In genomic region chr22:33888821-33889220, GRCh38 we compare ENCODE assay signal across 18 cellular contexts. TPM values are rescaled to one million over a fixed set of nuclear protein-coding genes. Genes with fewer than 3 reads are reported as not detected.
"Had no signal": no experiment of that assay in that cellular context is flagged by ENCODE, and none has a peak within 500 bp of the region (broad histone marks: within the 10 kb centered on the region; RNA-seq: fewer than 3 reads in every experiment).

No MANE protein-coding gene starts in this region.

- H3K36me3 ChIP-seq: esophagus squamous epithelium, gastroesophageal sphincter, left ventricle myocardium inferior, lower lobe of right lung, spleen had no signal

- H3K9me3 ChIP-seq: esophagus squamous epithelium, gastroesophageal sphincter, left ventricle myocardium inferior, lower lobe of right lung, spleen had no signal

- H3K27me3 Mint-ChIP-seq: dendritic cell treated with granulocyte-macrophage colony-stimulating factor and Interleukin-4, amounts not matched to agents 40 ng/mL and 50 ng/mL, for 4 days had no signal

- H3K9me3 Mint-ChIP-seq: neural crest cell had no signal

- ATAC-seq: gastroesophageal sphincter; lower lobe of right lung; naive thymus-derived CD4-positive, alpha-beta T cell; sciatic nerve had no signal

- H3K4me1 ChIP-seq: lower lobe of right lung had no signal

- H3K4me3 ChIP-seq: esophagus squamous epithelium, gastroesophageal sphincter, left ventricle myocardium inferior, lower lobe of right lung, spleen had no signal

- H3K27me3 ChIP-seq: esophagus squamous epithelium, gastroesophageal sphincter, spleen had no signal

- DNase-seq: esophagus squamous epithelium; foreskin fibroblast; glutamatergic neuron; islet precursor cell; left ventricle myocardium inferior; lower lobe of right lung; mesenchymal stem cell; naive thymus-derived CD4-positive, alpha-beta T cell; spleen; stimulated activated CD4-positive, alpha-beta T cell treated with anti-CD3 and anti-CD28 coated beads, Interleukin-15, amount 100 ng/mL, for 24 hours; stimulated activated CD4-positive, alpha-beta T cell treated with anti-CD3 and anti-CD28 coated beads, Interleukin-1b, Interleukin-23, amount 100 ng/mL, for 48 hours; stimulated activated CD4-positive, alpha-beta T cell treated with anti-CD3 and anti-CD28 coated beads, Interleukin-4, amount 100 ng/mL, for 4 hours; stimulated activated naive CD4-positive, alpha-beta T cell; trophoblast cell had no signal

- H3K27ac Mint-ChIP-seq: dendritic cell treated with granulocyte-macrophage colony-stimulating factor and Interleukin-4, amounts not matched to agents 40 ng/mL and 50 ng/mL, for 4 days; naive thymus-derived CD4-positive, alpha-beta T cell had no signal

- H3K27ac ChIP-seq: esophagus squamous epithelium, gastroesophageal sphincter, left ventricle myocardium inferior, lower lobe of right lung, spleen had no signal

- H3K4me3 Mint-ChIP-seq: dendritic cell treated with granulocyte-macrophage colony-stimulating factor and Interleukin-4, amounts not matched to agents 40 ng/mL and 50 ng/mL, for 4 days; naive thymus-derived CD4-positive, alpha-beta T cell; neural crest cell had no signal

RNA-seq across cellular contexts. Expression of gene LARGE1, which starts 31.5 kb away (rescaled TPM):
- polyA plus RNA-seq: naive thymus-derived CD4-positive, alpha-beta T cell had no signal
